2 cellular contexts compared by ENCODE assay signal in genomic region chr2:145789636-145790035, GRCh38.
TF ChIP-seq lines count a peak whose summit lies in the region.

No MANE protein-coding gene starts in this region.

TF ChIP-seq in K562, 482 proteins besides CTCF, POLR2A, EP300 and RAD21 (continued from another document):
- TF ChIP-seq ATF3 (IDR thresholded peaks at IDR 0.05), result peak; percentile 65
- TF ChIP-seq ATF3 (CRISPR knock-in tag; conservative IDR thresholded peaks at IDR 0.05), result no peak
- no peak for TF ChIP-seq KAT8 (IDR thresholded peaks at IDR 0.05; ENCODE audit: low read depth)
- peak; percentile 78 for TF ChIP-seq DDX20 (tag; IDR thresholded peaks at IDR 0.05; ENCODE audit: low read depth)
- TF ChIP-seq CEBPB (tag; IDR thresholded peaks at IDR 0.05), result peak; percentile 37; the same call in 1 of the 2 replicates
- 0 out of 2 replicates have a peak, but pooled peaks have one; percentile 38 for TF ChIP-seq POLR2H (tag; IDR thresholded peaks at IDR 0.05; ENCODE audit: low read depth)
- TF ChIP-seq ZBTB17 (CRISPR knock-in tag; IDR thresholded peaks at IDR 0.05), result no peak
- 0 out of 2 replicates have a peak, but pooled peaks have one; percentile 12 for TF ChIP-seq ZNF395 (CRISPR knock-in tag; IDR thresholded peaks at IDR 0.05)
- TF ChIP-seq MAFF (IDR thresholded peaks at IDR 0.05; ENCODE audit: low read length), result no peak
- TF ChIP-seq REST (CRISPR knock-in tag; IDR thresholded peaks at IDR 0.05; ENCODE audit: low read depth), result no peak
- no peak for TF ChIP-seq HIVEP1 (CRISPR knock-in tag; IDR thresholded peaks at IDR 0.05)

TF ChIP-seq in WTC11, 78 proteins besides CTCF, POLR2A, EP300 and RAD21 (continued from another document):
- TF ChIP-seq IRF1 (CRISPR knock-in tag; IDR thresholded peaks at IDR 0.05), result no peak
